ENCODE assay signal across 8 cellular contexts in the genomic region with DNA sequence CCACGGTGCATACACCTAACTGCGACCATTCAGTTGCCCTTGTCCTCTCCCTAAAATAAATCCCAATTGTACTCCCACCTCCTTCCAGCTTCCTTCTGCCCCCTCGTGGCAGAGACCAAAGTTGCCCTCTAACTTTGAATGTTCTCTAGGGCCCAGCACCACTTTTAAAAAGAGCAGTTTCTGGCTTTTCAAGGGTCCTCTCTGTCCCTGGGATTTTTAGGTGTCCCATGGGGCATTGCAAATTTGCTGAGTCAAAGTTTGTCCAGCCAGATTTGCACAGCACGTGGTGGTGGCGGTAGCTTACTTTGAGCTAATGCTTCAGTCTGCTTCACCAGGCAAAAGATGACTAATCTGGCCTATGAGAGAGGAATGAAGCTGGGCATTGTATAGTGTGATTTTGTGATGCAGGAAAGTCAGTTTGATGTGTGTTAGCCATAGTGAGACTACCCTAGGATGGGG.
DNase-seq lines count a peak whose midpoint lies in the region; ATAC-seq and TF ChIP-seq lines count a peak whose summit lies in the region.

No MANE protein-coding gene starts in this region.

- DNase-seq in AG09319 (ENCODE audit: extremely low read depth, low read depth) (no peak), GM13977 (ENCODE audit: low spot score) (peak; percentile 52), cardiac fibroblast (ENCODE audit: low read depth in 2 of 2) (peak; percentile 16 to 57), myocyte (ENCODE audit: low read depth) (peak; percentile 34), GM19240 (ENCODE audit: insufficient read length, low spot score) (no peak)

- H3K9ac ChIP-seq in OCI-LY3 (ENCODE audit: low read length) = no peak overlapping the region

- TF ChIP-seq CTCF in AG09319 (IDR thresholded peaks at IDR 0.05; ENCODE audit: low read depth, low read length) = peak; percentile 71
- peak; percentile 64 for TF ChIP-seq CTCF in GM13977 (IDR thresholded peaks at IDR 0.05; ENCODE audit: extremely low read depth, insufficient read depth, missing control alignments)
- peak; percentile 65 for TF ChIP-seq CTCF in OCI-LY3 (IDR thresholded peaks at IDR 0.05; ENCODE audit: low read depth, low read length)
- TF ChIP-seq CTCF in cardiac fibroblast (IDR thresholded peaks at IDR 0.05; ENCODE audit: low read depth, low read length) = peak; percentile 78

- ATAC-seq in GM21367 (IDR thresholded peaks at IDR 0.05; ENCODE audit: unreplicated experiment) (no peak), HG03442 (IDR thresholded peaks at IDR 0.05; ENCODE audit: unreplicated experiment) (no peak)

- H3K9me3 ChIP-seq in OCI-LY3 (ENCODE audit: insufficient read depth, low read length) = no peaks in the 10 kb centered on the region

- no peak overlapping the region for H3K27ac ChIP-seq in OCI-LY3 (ENCODE audit: low read length)

- peak overlapping the region; percentile 86 for H2AFZ ChIP-seq in OCI-LY3 (ENCODE audit: low read depth, low read length)

- no peaks in the 10 kb centered on the region for H4K20me1 ChIP-seq in OCI-LY3 (ENCODE audit: insufficient read depth, low read length)

- no peaks in the 10 kb centered on the region for H3K27me3 ChIP-seq in OCI-LY3 (ENCODE audit: low read depth, low read length)

- peak overlapping the region; percentile 27; the same call in 1 of the 2 replicates for H3K4me2 ChIP-seq in OCI-LY3 (ENCODE audit: low read length)

- H3K36me3 ChIP-seq in OCI-LY3 (replicated peaks; ENCODE audit: low read depth, low read length) = no peaks in the 10 kb centered on the region

- H3K4me3 ChIP-seq in OCI-LY3 (ENCODE audit: low read length) (no peak overlapping the region), cardiac fibroblast (replicated peaks in 1 of 2; ENCODE audit: low read depth in 2 of 2, low read length in 2 of 2) (no peak overlapping the region)

- no peaks in the 10 kb centered on the region for H3K79me2 ChIP-seq in OCI-LY3 (ENCODE audit: low read length)

- peaks cover 32% of the 10 kb centered on the region for H3K4me1 ChIP-seq in OCI-LY3 (ENCODE audit: low read length)

- in situ Hi-C loops in GM13977 (cut with MboI; ENCODE audit: low pct_unique_long_range_greater_than_20kb, low sequenced_read_pairs, unreplicated experiment) = no loop called here

Comparison
In these comparisons a context has a peak if more than half of its experiments do, and no peak if none do; other contexts are left out.
1. DNase-seq: peak in GM13977 (single experiment), cardiac fibroblast (2 of 2) and myocyte (single experiment); none in AG09319 (single experiment) and GM19240 (single experiment).
2. Peak in every context shown above with its lines, with median percentiles within 50 percentile points of each other: CTCF ChIP-seq.